In the genomic region with DNA sequence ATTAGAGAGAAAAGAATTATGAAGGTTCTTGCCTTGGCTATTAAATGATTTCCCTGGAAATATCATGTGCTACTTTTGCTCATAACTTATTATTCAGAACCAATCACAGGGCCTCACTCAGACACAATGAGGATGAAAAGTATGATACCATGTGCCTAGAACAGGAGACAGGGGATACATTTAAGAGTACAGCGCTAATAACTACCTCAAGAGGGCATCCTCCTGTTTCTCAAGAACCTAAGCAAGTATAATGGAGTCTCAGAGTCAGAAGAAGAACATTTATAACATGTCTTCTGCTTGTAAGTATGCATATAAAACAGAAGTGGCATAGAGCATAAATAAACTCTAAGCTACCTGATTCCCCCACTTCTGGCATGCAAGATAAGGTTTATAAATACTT, we compare ENCODE assay signal across 11 cellular contexts.
A peak's percentile ranks its signal among the peaks of the same experiment; 100 is the strongest.
DNase-seq lines count a peak whose midpoint lies in the region; ATAC-seq, FAIRE-seq and TF ChIP-seq lines count a peak whose summit lies in the region.
"Had no signal": no experiment of that assay in that cellular context is flagged by ENCODE, and none has a peak within 500 bp of the region (broad histone marks: within the 10 kb centered on the region; RNA-seq: fewer than 3 reads in every experiment).

No MANE protein-coding gene starts in this region.

- no peak overlapping the region for H4K5ac ChIP-seq in mesendoderm (ENCODE audit: low read length)

- H3K79me1 ChIP-seq in mesendoderm (ENCODE audit: low read length) = no peaks in the 10 kb centered on the region

- no peak overlapping the region for H2BK120ac ChIP-seq in mesendoderm (ENCODE audit: low read depth, low read length)

- in situ Hi-C loops in GM12878 (cut with MboI) = no loop called here

- no peak overlapping the region for H2AK5ac ChIP-seq in mesendoderm (ENCODE audit: low read length)

- H4K20me1 ChIP-seq in GM12878 (ENCODE audit: control insufficient read depth, insufficient read depth) = no peaks in the 10 kb centered on the region

- no peaks in the 10 kb centered on the region for H3K79me2 ChIP-seq in GM12878 (ENCODE audit: control insufficient read depth, insufficient read depth, low read length)
- H3K79me2 ChIP-seq in mesendoderm (ENCODE audit: control insufficient read depth, insufficient read depth, low read length) = no peaks in the 10 kb centered on the region

- H3K27me3 ChIP-seq in GM12878 (replicated peaks in 1 of 2; ENCODE audit: control insufficient read depth in 2 of 2, insufficient read depth in 2 of 2, low read length in 1 of 2) (no peaks in the 10 kb centered on the region), mesendoderm (ENCODE audit: insufficient read depth, low read length, poor library complexity) (no peaks in the 10 kb centered on the region), gastroesophageal sphincter (no peaks in the 10 kb centered on the region), heart right ventricle (no peaks in the 10 kb centered on the region)

- no peak overlapping the region for H3K9ac ChIP-seq in GM12878 (ENCODE audit: control insufficient read depth, insufficient read depth, low read length)
- no peak overlapping the region for H3K9ac ChIP-seq in mesendoderm (ENCODE audit: low read length)

- no peak; the same call in 1 of the 2 replicates for TF ChIP-seq RAD21 in GM12878 (IDR thresholded peaks at IDR 0.05; ENCODE audit: insufficient read depth, low read depth, low read length)

- RAD21 ChIA-PET in GM12878 (lab: Charles Lee; ENCODE audit: unreplicated experiment) = no interaction called here

- no peak overlapping the region for H3K4me3 ChIP-seq in GM12878
- no peak overlapping the region for H3K4me3 ChIP-seq in mesendoderm (ENCODE audit: low read length)
- H3K4me3 ChIP-seq in gastroesophageal sphincter = no peak overlapping the region
- no peak overlapping the region for H3K4me3 ChIP-seq in heart right ventricle

- H4K8ac ChIP-seq in mesendoderm (ENCODE audit: low read depth, low read length) = no peak overlapping the region

- 0% methylated on average over 1 of the region's 1 CpG for WGBS in GM12878 (ENCODE audit: insufficient coverage, insufficient replicate concordance, low lambda C conversion rate, missing lambda C conversion rate)
- no CpG with 5 or more reads among the region's 1 CpG for WGBS in mesendoderm (ENCODE audit: extremely low coverage, insufficient coverage, low lambda C conversion rate)
- 10 to 33% methylated on average over 1 of the region's 1 CpG for WGBS in gastroesophageal sphincter (ENCODE audit: low coverage in 1 of 2), 2 donors
- WGBS in heart right ventricle, 2 donors = 16 to 25% methylated on average over 1 of the region's 1 CpG

- no TSS peak for BruUV-seq in GM12878 (replicated peaks; lab: Mats Ljungman, UMichigan)

- FAIRE-seq in GM12878 (lab: Jason Lieb, UNC) = no peak

- H3K4me1 ChIP-seq in GM12878 (ENCODE audit: control insufficient read depth, insufficient read depth, low read length) (no peaks in the 10 kb centered on the region), mesendoderm (ENCODE audit: control insufficient read depth, low read depth, low read length) (no peaks in the 10 kb centered on the region), gastroesophageal sphincter (no peaks in the 10 kb centered on the region), heart right ventricle (no peaks in the 10 kb centered on the region)

- SMC1A ChIA-PET in GM12878 (lab: Charles Lee; ENCODE audit: uncharacterized antibody, unreplicated experiment) = no interaction called here

- POLR2A ChIA-PET in GM12878 (lab: Charles Lee) = no interaction called here

- intact Hi-C loops in GM12878 (cut with micrococcal nuclease; ENCODE audit: unreplicated experiment) = loop anchor here (5.0 kb wide), 1 partner anchor 368 kb away; no protein-coding TSS in a partner anchor
- intact Hi-C loops in heart right ventricle (cut with DNase I) = no loop called here
- intact Hi-C loops in head of caudate nucleus (cut with DNase I) = no loop called here

- DNase-seq in D341Med (ENCODE audit: low spot score) = peak; percentile 24
- DNase-seq in LoVo (ENCODE audit: low spot score) = peak; percentile 29
- DNase-seq in GM12878 (ENCODE audit: low read depth, low spot score) = no peak
- peak; percentile 75 for DNase-seq in mesendoderm
- DNase-seq in stimulated activated CD4-positive, alpha-beta T cell treated with anti-CD3 and anti-CD28 coated beads, Interleukin-4, amount 100 ng/mL, for 1 hour = no peak
- no peak for DNase-seq in heart right ventricle
- no peak for DNase-seq in head of caudate nucleus
- DNase-seq: activated naive CD4-positive, alpha-beta T cell treated with anti-CD3 and anti-CD28 coated beads, Interleukin-2, amount 50 U/mL, for 16 hours; NCI-H1436 treated with DMSO at 0.1 percent for 48 hours; occipital lobe had no signal

- TF ChIP-seq EP300 in GM12878 (IDR thresholded peaks at IDR 0.05; ENCODE audit: borderline replicate concordance in 1 of 2, control insufficient read depth in 1 of 2, low read depth in 2 of 2, low read length in 2 of 2) (no peak), gastroesophageal sphincter (IDR thresholded peaks at IDR 0.05) (no peak)

- H2AFZ ChIP-seq in GM12878 (ENCODE audit: control insufficient read depth, low read depth, low read length) = no peak overlapping the region

- no peak overlapping the region for H3K23ac ChIP-seq in mesendoderm (ENCODE audit: low read length)

- TF ChIP-seq POLR2A in GM12878 (IDR thresholded peaks at IDR 0.05; ENCODE audit: low read depth, low read length) (no peak), gastroesophageal sphincter (IDR thresholded peaks at IDR 0.05) (no peak)

- H2BK15ac ChIP-seq in mesendoderm (replicated peaks; ENCODE audit: low read depth) = no peak overlapping the region

- TF ChIP-seq CTCF in GM12878 (IDR thresholded peaks at IDR 0.05 in 2 of 3, conservative IDR thresholded peaks at IDR 0.05 in 1 of 3; ENCODE audit: control insufficient read depth in 2 of 3, extremely low read depth in 1 of 3, insufficient read depth in 1 of 3, low read depth in 3 of 3, low read length in 3 of 3) (peak in 1 of 3 experiments; percentile 22; a peak in 1 of 6 replicates), gastroesophageal sphincter (IDR thresholded peaks at IDR 0.05) (no peak), heart right ventricle (IDR thresholded peaks at IDR 0.05) (peak in 4 of 9 donors; percentile 6 to 41 (median 24))

- no peak overlapping the region for H3K56ac ChIP-seq in mesendoderm (ENCODE audit: low read length)

- CTCF ChIA-PET in GM12878 (lab: Yijun Ruan, JAX) = interaction anchor here (1.1 kb wide), 1 partner anchor 368 kb away, joined by 3 read pairs; no protein-coding TSS in a partner anchor

- ATAC-seq in GM12878 (peak; percentile 51; the same call in 2 of the 3 replicates), gastroesophageal sphincter (no peak), heart right ventricle (no peak)

- H3K4ac ChIP-seq in mesendoderm (ENCODE audit: low read depth, low read length) = no peak overlapping the region

- H3K36me3 ChIP-seq in GM12878 (ENCODE audit: control insufficient read depth in 2 of 2, insufficient read depth in 2 of 2, low read length in 1 of 2) (no peaks in the 10 kb centered on the region), mesendoderm (ENCODE audit: control insufficient read depth, insufficient read depth, low read length) (no peaks in the 10 kb centered on the region), gastroesophageal sphincter (no peaks in the 10 kb centered on the region), heart right ventricle (no peaks in the 10 kb centered on the region)

- H3K18ac ChIP-seq in mesendoderm (ENCODE audit: low read length) = no peak overlapping the region

- H2BK5ac ChIP-seq in mesendoderm (ENCODE audit: low read length) = no peak overlapping the region

- H3K4me2 ChIP-seq in GM12878 (ENCODE audit: control insufficient read depth, insufficient read depth) = no peak overlapping the region
- no peak overlapping the region for H3K4me2 ChIP-seq in mesendoderm (ENCODE audit: low read length)

- H3K27ac ChIP-seq in GM12878 (ENCODE audit: control insufficient read depth, insufficient read depth) (no peak overlapping the region), mesendoderm (ENCODE audit: low read depth, low read length) (no peak overlapping the region), gastroesophageal sphincter (no peak overlapping the region), heart right ventricle (no peak overlapping the region)

- H3K9me3 ChIP-seq in GM12878 (replicated peaks; ENCODE audit: control insufficient read depth, insufficient read depth, low read length) (no peaks in the 10 kb centered on the region), gastroesophageal sphincter (peaks cover 0 to 8% (median 0%) of the 10 kb centered on the region in 3 donors), heart right ventricle (peaks cover 0 to 25% (median 9%) of the 10 kb centered on the region in 11 donors)

TF ChIP-seq in GM12878, 131 proteins besides CTCF, POLR2A, EP300 and RAD21:
- TF ChIP-seq SP1 (IDR thresholded peaks at IDR 0.05; ENCODE audit: low read depth, low read length) = no peak
TF ChIP-seq in GM12878: peak in this region for 0.

Comparison
In these comparisons a context has a peak if more than half of its experiments do, and no peak if none do; other contexts are left out.
1. DNase-seq: peak in D341Med (single experiment), LoVo (single experiment) and mesendoderm (single experiment); none in GM12878 (single experiment), stimulated activated CD4-positive, alpha-beta T cell treated with anti-CD3 and anti-CD28 coated beads, Interleukin-4, amount 100 ng/mL, for 1 hour (single experiment), heart right ventricle (0 of 2) and head of caudate nucleus (0 of 42).